Comparison of ENCODE assay signal across 1 cellular context in the genomic region with DNA sequence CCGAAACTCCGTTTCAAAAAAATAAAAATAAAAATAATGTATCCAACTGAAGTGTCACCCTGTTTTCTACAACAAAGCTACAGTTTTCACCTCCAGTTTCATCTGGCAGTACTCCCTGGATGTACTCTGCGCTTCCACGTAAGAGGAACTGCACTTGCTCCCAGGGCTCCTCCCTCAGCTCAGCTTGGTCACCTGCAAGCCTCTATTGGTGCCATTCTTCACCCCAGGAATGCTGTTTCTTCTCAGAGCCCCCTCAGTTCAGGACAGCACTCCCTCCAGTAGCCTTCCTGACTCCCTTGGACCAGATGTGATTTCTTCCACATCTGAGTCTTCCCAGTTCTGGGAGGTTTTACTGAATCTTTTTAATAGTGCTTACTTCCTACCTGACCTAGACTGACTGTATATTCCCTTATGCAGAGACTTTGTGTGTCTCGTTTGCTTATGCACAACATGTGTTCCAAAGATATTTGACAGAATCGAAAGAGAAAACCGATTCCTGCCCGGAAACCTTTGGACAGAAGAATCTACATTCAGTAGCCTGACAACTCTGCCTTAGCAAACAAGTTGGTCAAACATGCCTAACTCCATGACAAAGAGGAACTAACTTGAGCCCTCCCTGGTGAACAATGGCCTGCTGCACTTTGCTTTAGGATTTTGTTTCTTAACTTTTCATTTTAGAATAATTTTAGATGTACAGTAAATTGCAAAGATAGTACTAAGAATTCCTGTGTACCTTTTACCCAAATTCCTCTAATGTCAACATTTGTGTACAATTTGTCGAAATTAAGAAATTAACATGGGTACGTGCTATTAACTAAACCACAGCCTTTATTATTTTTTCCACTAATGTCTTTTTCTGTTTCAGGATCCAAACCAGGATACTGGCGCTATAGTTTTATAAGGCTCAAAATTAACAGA.
TF ChIP-seq lines count a peak whose summit lies in the region.

No MANE protein-coding gene starts in this region.

TF ChIP-seq in endothelial cell of umbilical vein, 7 proteins besides CTCF, POLR2A, EP300 and RAD21:
- TF ChIP-seq FOS (IDR thresholded peaks at IDR 0.05; ENCODE audit: borderline replicate concordance, insufficient read depth, low read length), result no peak
- TF ChIP-seq POLR2AphosphoS5 (IDR thresholded peaks at IDR 0.05; ENCODE audit: insufficient read depth, low read depth, low read length), result no peak
- TF ChIP-seq JUN (IDR thresholded peaks at IDR 0.05; ENCODE audit: borderline replicate concordance, insufficient read depth, insufficient read length, low read depth), result no peak
- no peak for TF ChIP-seq MYC (IDR thresholded peaks at IDR 0.05; ENCODE audit: low read depth, low read length)
- TF ChIP-seq EZH2 (IDR thresholded peaks at IDR 0.05; ENCODE audit: borderline replicate concordance, low read depth, low read length, severe bottlenecking), result no peak
- TF ChIP-seq GATA2 (IDR thresholded peaks at IDR 0.05; ENCODE audit: insufficient read depth, insufficient read length, low read depth, low read length), result no peak
- TF ChIP-seq, protein P1, sequence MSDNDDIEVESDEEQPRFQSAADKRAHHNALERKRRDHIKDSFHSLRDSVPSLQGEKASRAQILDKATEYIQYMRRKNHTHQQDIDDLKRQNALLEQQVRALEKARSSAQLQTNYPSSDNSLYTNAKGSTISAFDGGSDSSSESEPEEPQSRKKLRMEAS (IDR thresholded peaks at IDR 0.05; ENCODE audit: insufficient read depth, insufficient read length), result no peak
